Comparison of ENCODE assay signal across 19 cellular contexts in the genomic region with DNA sequence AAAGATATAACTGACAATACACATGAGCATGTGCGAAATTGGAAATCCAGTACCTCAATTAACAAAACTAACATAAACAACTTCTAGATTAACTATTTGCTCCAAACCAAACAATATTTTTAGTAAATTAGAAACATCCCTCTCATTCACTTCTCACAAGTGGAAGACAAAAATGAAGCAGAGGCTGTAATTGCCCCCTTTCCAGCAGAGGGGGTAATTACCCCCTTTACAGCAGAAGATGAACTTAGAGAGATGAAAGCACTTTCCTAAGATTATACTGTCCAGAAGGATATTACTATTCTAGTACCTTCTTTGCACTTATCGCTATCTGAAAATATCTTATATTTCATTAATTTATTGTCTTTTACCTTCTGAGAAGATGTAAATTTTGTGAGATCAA.
DNase-seq lines count a peak whose midpoint lies in the region; ATAC-seq and TF ChIP-seq lines count a peak whose summit lies in the region.
"Had no signal": no experiment of that assay in that cellular context is flagged by ENCODE, and none has a peak within 500 bp of the region (broad histone marks: within the 10 kb centered on the region; RNA-seq: fewer than 3 reads in every experiment).

No MANE protein-coding gene starts in this region.

- ATAC-seq in HG03045 (IDR thresholded peaks at IDR 0.05; ENCODE audit: unreplicated experiment): no peak
- ATAC-seq: GM12878 had no signal

- no peak overlapping the region for H3K4me3 Mint-ChIP-seq in neural progenitor cell
- H3K4me3 Mint-ChIP-seq: CD4-positive, CD25-positive, alpha-beta regulatory T cell; HFFc6 had no signal

- H3K79me2 ChIP-seq in Karpas-422 (ENCODE audit: low read length) (no peaks in the 10 kb centered on the region), neural progenitor cell (ENCODE audit: low read depth) (no peaks in the 10 kb centered on the region)

- H3K4me3 ChIP-seq in Karpas-422 (ENCODE audit: low read length) (no peak overlapping the region), neural progenitor cell (no peak overlapping the region), MG63 (no peak overlapping the region)
- H3K4me3 ChIP-seq: BLaER1, GM12878 had no signal

- H3K9me3 Mint-ChIP-seq in neural progenitor cell: no peaks in the 10 kb centered on the region

- H3K27ac Mint-ChIP-seq in neural progenitor cell: no peak overlapping the region
- H3K27ac Mint-ChIP-seq: CD4-positive, CD25-positive, alpha-beta regulatory T cell; HFFc6 had no signal

- in situ Hi-C loops in SK-MEL-5 (cut with HindIII; ENCODE audit: low pct_unique_long_range_greater_than_20kb, low sequenced_read_pairs): no loop called here

- H3K9me3 ChIP-seq in Karpas-422 (ENCODE audit: low read length) (no peaks in the 10 kb centered on the region), neural progenitor cell (ENCODE audit: low read depth) (no peaks in the 10 kb centered on the region), MG63 (no peaks in the 10 kb centered on the region)
- H3K9me3 ChIP-seq: BLaER1 had no signal

- H3K4me1 Mint-ChIP-seq in neural progenitor cell: no peaks in the 10 kb centered on the region
- H3K4me1 Mint-ChIP-seq: CD4-positive, CD25-positive, alpha-beta regulatory T cell had no signal

- H4K20me1 ChIP-seq in Karpas-422 (ENCODE audit: insufficient read depth, low read depth, low read length) (no peaks in the 10 kb centered on the region), neural progenitor cell (ENCODE audit: low read depth) (no peaks in the 10 kb centered on the region)
- H4K20me1 ChIP-seq: BLaER1 had no signal

- DNase-seq in Karpas-422 (peak; percentile 52), SK-MEL-5 (ENCODE audit: low read depth, low spot score) (peak; percentile 10), neural progenitor cell (ENCODE audit: low spot score) (no peak), MG63 (no peak), HK-2 (ENCODE audit: unreplicated experiment) (no peak)
- DNase-seq: 8988T; AML-193; Calu3; CD4-positive, CD25-positive, alpha-beta regulatory T cell; DMS 273 treated with DMSO at 0.1 percent for 48 hours; GOT3; HCEC 1CT; HFFc6; IMR-90; KBM-7 had no signal

- H3K9ac ChIP-seq in Karpas-422 (ENCODE audit: low read length) (no peak overlapping the region), neural progenitor cell (no peak overlapping the region)
- H3K9ac ChIP-seq: BLaER1 had no signal

- no peaks in the 10 kb centered on the region for H3K27me3 Mint-ChIP-seq in neural progenitor cell (ENCODE audit: insufficient read depth, low read depth)
- H3K27me3 Mint-ChIP-seq: CD4-positive, CD25-positive, alpha-beta regulatory T cell had no signal

- H2AFZ ChIP-seq in Karpas-422 (ENCODE audit: low read length): no peak overlapping the region
- no peak overlapping the region for H2AFZ ChIP-seq in neural progenitor cell (replicated peaks)

- H3K4me2 ChIP-seq in Karpas-422 (ENCODE audit: low read depth, low read length, poor library complexity, severe bottlenecking): no peak overlapping the region
- no peak overlapping the region for H3K4me2 ChIP-seq in neural progenitor cell
- H3K4me2 ChIP-seq: BLaER1 had no signal

- TF ChIP-seq CTCF in C4-2B (conservative IDR thresholded peaks at IDR 0.05) (peak; percentile 4; the same call in 1 of the 2 replicates), neural progenitor cell (IDR thresholded peaks at IDR 0.05) (peak; percentile 44)

- H3K27ac ChIP-seq in C4-2B (no peak overlapping the region), Karpas-422 (ENCODE audit: low read length) (no peak overlapping the region), neural progenitor cell (no peak overlapping the region)
- H3K27ac ChIP-seq: BLaER1 had no signal

- H3F3A ChIP-seq in neural progenitor cell (ENCODE audit: low read depth): no peaks in the 10 kb centered on the region

- H3K27me3 ChIP-seq in Karpas-422 (ENCODE audit: low read length) (no peaks in the 10 kb centered on the region), neural progenitor cell (no peaks in the 10 kb centered on the region), MG63 (no peaks in the 10 kb centered on the region)
- H3K27me3 ChIP-seq: BLaER1 had no signal

- H3K4me1 ChIP-seq in Karpas-422 (ENCODE audit: low read length) (0 out of 2 replicates have a peak, but pooled peaks cover 4% of the 10 kb centered on the region), neural progenitor cell (no peaks in the 10 kb centered on the region)
- H3K4me1 ChIP-seq: BLaER1 had no signal

- H3K36me3 ChIP-seq in Karpas-422 (ENCODE audit: insufficient read depth, low read length) (no peaks in the 10 kb centered on the region), neural progenitor cell (no peaks in the 10 kb centered on the region), MG63 (no peaks in the 10 kb centered on the region)
- H3K36me3 ChIP-seq: BLaER1 had no signal

- H3K9me2 ChIP-seq in Karpas-422 (replicated peaks; ENCODE audit: insufficient read depth, low read length): no peaks in the 10 kb centered on the region

- no peaks in the 10 kb centered on the region for H3K36me3 Mint-ChIP-seq in neural progenitor cell
- H3K36me3 Mint-ChIP-seq: CD4-positive, CD25-positive, alpha-beta regulatory T cell had no signal

Comparison
In these comparisons a context has a peak if more than half of its experiments do, and no peak if none do; other contexts are left out.
1. DNase-seq: peak in Karpas-422 (single experiment) and SK-MEL-5 (single experiment); none in neural progenitor cell (single experiment), MG63 (single experiment) and HK-2 (single experiment).